Comparison of ENCODE assay signal across 8 cellular contexts in genomic region chr18:80034068-80034851, GRCh38. TPM values are rescaled to one million over a fixed set of nuclear protein-coding genes. Genes with fewer than 3 reads are reported as not detected.
DNase-seq lines count a peak whose midpoint lies in the region; TF ChIP-seq lines count a peak whose summit lies in the region.

RBFA (plus strand) TSS chr18:80034434; CDS start chr18:80034496, 62 bp downstream.

- H2BK12ac ChIP-seq in H9 (ENCODE audit: insufficient read length, low read depth, low read length) = no peak within 1 kb of the TSS

- no peak within 1 kb of the TSS for H3K23ac ChIP-seq in H9 (ENCODE audit: insufficient read length, low read depth, low read length)

- H3K9me3 Mint-ChIP-seq in H9 = peaks cover 0 to 5% of the 10 kb centered on the region in 2 experiments; a peak in 3 of 5 replicates
- peaks cover 5% of the 10 kb centered on the region for H3K9me3 Mint-ChIP-seq in neural crest cell

- H4K5ac ChIP-seq in H9 (ENCODE audit: insufficient read length, low read depth, low read length) = no peak within 1 kb of the TSS

- H3K79me1 ChIP-seq in H9 (ENCODE audit: insufficient read depth, low read depth, low read length, poor library complexity, severe bottlenecking) = no peaks in the 10 kb centered on the region

- H3K27ac ChIP-seq in H9 (ENCODE audit: insufficient read length, low read depth, low read length) (no peak within 1 kb of the TSS), stomach smooth muscle (ENCODE audit: low read length) (peak within 1 kb of the TSS; percentile 67)

- no peak within 1 kb of the TSS for H3K56ac ChIP-seq in H9 (ENCODE audit: insufficient read length, low read depth, low read length)

- peak within 1 kb of the TSS; percentile 88 for H3K14ac ChIP-seq in H9 (ENCODE audit: insufficient read depth, low read length)

- no peak within 1 kb of the TSS for H2AK5ac ChIP-seq in H9 (ENCODE audit: insufficient read length, low read length)

- peaks cover 4% of the 10 kb centered on the region for H3K27me3 Mint-ChIP-seq in H9 (ENCODE audit: low read depth)
- no peaks in the 10 kb centered on the region for H3K27me3 Mint-ChIP-seq in neural crest cell (ENCODE audit: low read depth)

- H3K9ac ChIP-seq in ES-I3 (ENCODE audit: low read depth, low read length) (peak within 1 kb of the TSS; percentile 99), H9 (ENCODE audit: extremely low read depth, insufficient read length, low read length) (peak within 1 kb of the TSS; percentile 57), stomach smooth muscle (ENCODE audit: low read length in 2 of 2) (peak within 1 kb of the TSS; percentile 73 to 78)

- H3K18ac ChIP-seq in H9 (ENCODE audit: insufficient read length, low read depth, low read length) = peak within 1 kb of the TSS; percentile 56

- no peak within 1 kb of the TSS for H2BK15ac ChIP-seq in H9 (ENCODE audit: low read depth, low read length)

- TF ChIP-seq CTCF in H9 (conservative IDR thresholded peaks at IDR 0.05) (peak; percentile 65), fibroblast of villous mesenchyme (IDR thresholded peaks at IDR 0.05; ENCODE audit: insufficient read depth, low read depth, low read length) (peak; percentile 40), neural crest cell (conservative IDR thresholded peaks at IDR 0.05) (peak; percentile 58)

- H3K4ac ChIP-seq in H9 (ENCODE audit: low read depth, low read length) = no peak within 1 kb of the TSS

- H3K36me3 Mint-ChIP-seq in H9 (ENCODE audit: insufficient read depth in 1 of 3, low read depth in 3 of 3) (peaks cover 11 to 18% (median 14%) of the 10 kb centered on the region in 3 experiments), neural crest cell (ENCODE audit: low read depth) (peaks cover 22% of the 10 kb centered on the region)

- H4K20me1 ChIP-seq in H9 (ENCODE audit: control insufficient read depth, insufficient read depth, insufficient read length) = no peaks in the 10 kb centered on the region

- peaks cover 5% of the 10 kb centered on the region; the same call in 1 of the 2 replicates for H3K79me2 ChIP-seq in H9 (ENCODE audit: insufficient read depth, low read length)

- H2BK120ac ChIP-seq in H9 (ENCODE audit: low read depth, low read length, poor library complexity, severe bottlenecking) = no peak within 1 kb of the TSS

- H4K91ac ChIP-seq in H9 (ENCODE audit: insufficient read length, low read depth, low read length) = no peak within 1 kb of the TSS

- H3K4me1 ChIP-seq in ES-I3 (ENCODE audit: insufficient read depth, low read length) (no peaks in the 10 kb centered on the region), H9 (ENCODE audit: insufficient read depth, low read length) (peaks cover 5% of the 10 kb centered on the region), stomach smooth muscle (ENCODE audit: control insufficient read depth, insufficient read depth, low read length) (peaks cover 13% of the 10 kb centered on the region)

- no peak within 1 kb of the TSS for H2BK20ac ChIP-seq in H9 (ENCODE audit: low read depth, low read length, poor library complexity, severe bottlenecking)

- no peak within 1 kb of the TSS for H3T11ph ChIP-seq in H9 (ENCODE audit: low read length)

- peak within 1 kb of the TSS; percentile 95 for H3K4me2 ChIP-seq in H9 (ENCODE audit: insufficient read depth, insufficient read length, low read length)

- H3K27me3 ChIP-seq in H9 (ENCODE audit: insufficient read depth, low read length) = no peaks in the 10 kb centered on the region
- no peaks in the 10 kb centered on the region for H3K27me3 ChIP-seq in stomach smooth muscle (ENCODE audit: control insufficient read depth in 1 of 2, insufficient read depth in 2 of 2, low read length in 2 of 2)

- WGBS in H9 (ENCODE audit: extremely low coverage, insufficient read length, low lambda C conversion rate) = no CpG with 5 or more reads among the region's 99 CpGs

- peaks cover 3% of the 10 kb centered on the region for H3K23me2 ChIP-seq in H9 (ENCODE audit: insufficient read length, low read depth, low read length, poor library complexity, severe bottlenecking)

- H2AFZ ChIP-seq in H9 (ENCODE audit: low read length) = no peak within 1 kb of the TSS

- H2BK5ac ChIP-seq in H9 (ENCODE audit: insufficient read length, low read length) = no peak within 1 kb of the TSS

- H3K36me3 ChIP-seq in ES-I3 (ENCODE audit: insufficient read depth, low read length) (no peaks in the 10 kb centered on the region; the same call in 1 of the 2 replicates), stomach smooth muscle (ENCODE audit: control insufficient read depth in 2 of 2, insufficient read depth in 2 of 2, low read length in 2 of 2) (peaks cover 0 to 9% of the 10 kb centered on the region in 2 donors)

- H3K4me1 Mint-ChIP-seq in H9 (peaks cover 28 to 33% of the 10 kb centered on the region in 2 experiments), neural crest cell (peaks cover 27% of the 10 kb centered on the region)

- H4K8ac ChIP-seq in H9 (replicated peaks; ENCODE audit: insufficient read length, low read depth, low read length) = no peak within 1 kb of the TSS

- no peak for DNase-seq in H9
- peak; percentile 94 for DNase-seq in M059J (ENCODE audit: low read depth)
- DNase-seq in SHP77 (lab: John Stamatoyannopoulos, UW) = peak; percentile 93 to 99
- DNase-seq in activated effector memory CD4-positive, alpha-beta T cell treated with anti-CD3 and anti-CD28 coated beads, Interleukin-2, amount 50 U/mL, for 16 hours = peak; percentile 100
- peak; percentile 99 for DNase-seq in fibroblast of villous mesenchyme (ENCODE audit: low read depth)
- DNase-seq in neural crest cell (ENCODE audit: low read depth, low spot score) = peak; percentile 100

- H3K4me3 ChIP-seq in fibroblast of villous mesenchyme (ENCODE audit: low read depth, low read length) (peak within 1 kb of the TSS; percentile 82), stomach smooth muscle (ENCODE audit: low read length in 2 of 2) (peak within 1 kb of the TSS; percentile 89 to 94)

- H3K9me3 ChIP-seq in ES-I3 (ENCODE audit: control insufficient read depth, insufficient read depth, low read length) (no peaks in the 10 kb centered on the region), H9 (ENCODE audit: control insufficient read depth, low read depth, low read length) (no peaks in the 10 kb centered on the region), stomach smooth muscle (ENCODE audit: control insufficient read depth in 2 of 2, low read length in 2 of 2) (no peaks in the 10 kb centered on the region)

- H3K4me3 Mint-ChIP-seq in H9 (peak within 1 kb of the TSS; percentile 82 to 93), neural crest cell (peak within 1 kb of the TSS; percentile 97)

- H3K27ac Mint-ChIP-seq in H9 (peak within 1 kb of the TSS; percentile 83 to 95 (median 88); a peak in 5 of 7 replicates), neural crest cell (ENCODE audit: unreplicated experiment) (peak within 1 kb of the TSS; percentile 95)

RNA-seq across cellular contexts. Expression of gene RBFA, which starts in this region (rescaled TPM):
- total RNA-seq in H9 (2021) (39.4 and 42.5 TPM in 2 replicates), fibroblast of villous mesenchyme (22.5 and 27.4 TPM in 2 replicates), neural crest cell (47.0 and 50.7 TPM in 2 replicates)
- total RNA-seq in M059J (2014; rRNA removed; shearing (Covaris generic)) = 27.2 and 40.5 TPM in 2 replicates
